Comparison of ENCODE assay signal across 8 cellular contexts in the genomic region with DNA sequence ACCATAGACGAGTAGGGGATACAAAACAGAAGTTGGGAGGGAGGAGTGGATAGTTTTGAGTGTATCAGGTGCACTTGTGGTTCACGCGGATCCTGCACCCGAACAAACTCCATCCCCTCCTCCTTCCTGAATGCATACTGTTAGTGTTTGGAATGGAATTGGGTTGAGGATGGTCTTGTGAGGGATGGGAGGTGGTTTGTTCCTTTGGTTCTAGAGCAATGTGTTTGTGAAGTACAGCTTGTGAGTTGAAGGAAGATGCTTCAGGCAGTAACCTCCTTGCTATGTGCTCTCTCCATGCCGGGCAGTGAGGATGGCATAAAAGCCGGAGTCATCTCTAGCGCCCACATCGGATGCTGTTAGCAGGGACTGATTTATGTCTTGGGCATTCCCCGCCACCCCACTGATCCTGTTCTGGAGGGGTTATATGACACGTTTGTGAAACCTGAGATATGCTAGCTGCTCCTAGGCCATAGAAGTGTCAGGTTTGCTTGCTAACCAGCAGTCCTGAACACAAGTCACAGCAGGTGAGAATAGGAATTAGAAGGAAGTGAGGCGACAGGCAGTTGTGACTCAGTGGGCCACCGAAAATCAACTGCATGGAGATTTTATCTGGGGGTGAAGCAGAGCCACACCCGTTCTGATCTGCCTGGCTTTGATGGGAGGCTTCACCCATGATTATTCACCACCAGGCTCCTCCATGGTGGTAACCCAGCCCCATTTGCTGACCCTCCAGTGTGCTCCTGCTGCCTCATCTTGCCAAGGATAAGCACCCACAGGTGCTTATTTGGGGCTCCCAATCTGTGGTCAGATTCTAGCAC. TPM values are rescaled to one million over a fixed set of nuclear protein-coding genes. Genes with fewer than 3 reads are reported as not detected.
A peak's percentile ranks its signal among the peaks of the same experiment; 100 is the strongest.
DNase-seq lines count a peak whose midpoint lies in the region; ATAC-seq and TF ChIP-seq lines count a peak whose summit lies in the region.

No MANE protein-coding gene starts in this region.

- H3K27me3 ChIP-seq in ectodermal cell (ENCODE audit: control insufficient read depth, insufficient read depth, low read length, poor library complexity, severe bottlenecking) = peaks cover 10% of the 10 kb centered on the region
- H3K27me3 ChIP-seq in thyroid gland = no peaks in the 10 kb centered on the region

- TF ChIP-seq CTCF in natural killer cell (IDR thresholded peaks at IDR 0.05) = no peak
- no peak for TF ChIP-seq CTCF in thyroid gland (IDR thresholded peaks at IDR 0.05)

- H3K27ac ChIP-seq in ectodermal cell (ENCODE audit: insufficient read depth, low read depth, low read length, poor library complexity, severe bottlenecking) (peak overlapping the region; percentile 20), thyroid gland (peak overlapping the region; percentile 49 to 74 (median 63))

- no peaks in the 10 kb centered on the region for H3K9me3 ChIP-seq in ectodermal cell (ENCODE audit: control insufficient read depth, low read length)
- H3K9me3 ChIP-seq in thyroid gland = no peaks in the 10 kb centered on the region

- H3K4me1 ChIP-seq in ectodermal cell (ENCODE audit: control insufficient read depth, insufficient read depth, low read length) (peaks cover 23% of the 10 kb centered on the region), thyroid gland (peaks cover 61 to 66% of the 10 kb centered on the region in 2 donors)

- peak overlapping the region; percentile 98 for H3K4me3 Mint-ChIP-seq in natural killer cell

- ATAC-seq in natural killer cell = peak; percentile 42 to 52 (median 49)

- 17 to 23% methylated on average over 11 to 13 of the region's 13 CpGs for WGBS in ectodermal cell, 2 experiments
- 31 to 43% methylated on average over 13 of the region's 13 CpGs for WGBS in thyroid gland, 2 donors

- DNase-seq in COR-L47 (lab: John Stamatoyannopoulos, UW) (peak; percentile 28), Kasumi-1 (lab: John Stamatoyannopoulos, UW) (peak; percentile 22 to 35), natural killer cell (peak; percentile 57), thyroid gland (peak in 1 of 2 donors; percentile 20), NCI-H2196 treated with DMSO at 0.1 percent for 48 hours (lab: John Stamatoyannopoulos, UW; ENCODE audit: unreplicated experiment) (no peak), occipital lobe (lab: John Stamatoyannopoulos, UW) (no peak)
- DNase-seq in activated CD4-positive, alpha-beta T cell treated with anti-CD3 and anti-CD28 coated beads for 24 hours (ENCODE audit: low read depth in 2 of 2) = peak; percentile 49 to 51

- TF ChIP-seq POLR2A in thyroid gland (IDR thresholded peaks at IDR 0.05) = no peak

- H3K27me3 Mint-ChIP-seq in natural killer cell (ENCODE audit: low read depth in 2 of 2) = no peaks in the 10 kb centered on the region

- H3K9me3 Mint-ChIP-seq in natural killer cell = no peaks in the 10 kb centered on the region

- H3K36me3 Mint-ChIP-seq in natural killer cell = no peaks in the 10 kb centered on the region

- H3K36me3 ChIP-seq in ectodermal cell (ENCODE audit: control insufficient read depth, insufficient read depth, low read length) (no peaks in the 10 kb centered on the region), thyroid gland (no peaks in the 10 kb centered on the region)

- H3K27ac Mint-ChIP-seq in natural killer cell = peak overlapping the region; percentile 93 to 94

- H3K4me1 Mint-ChIP-seq in natural killer cell = peaks cover 66 to 75% of the 10 kb centered on the region in 2 donors

- H3K4me3 ChIP-seq in ectodermal cell (ENCODE audit: insufficient read depth, low read depth, low read length) (peak overlapping the region; percentile 75), thyroid gland (replicated peaks in 1 of 3) (peak overlapping the region; percentile 3 to 69 (median 26))

- intact Hi-C loops in natural killer cell (cut with micrococcal nuclease) = loop anchor here (1.0 to 5.0 kb wide), 3 partner anchors 34 to 82 kb away; no protein-coding TSS in a partner anchor
- intact Hi-C loops in thyroid gland (cut with DNase I) = loop anchor here (5.0 kb wide), 1 partner anchor 35 kb away; no protein-coding TSS in a partner anchor

RNA-seq across cellular contexts. Expression of gene BCR, which starts 2.2 kb away (rescaled TPM):
- polyA plus RNA-seq in ectodermal cell (2013, experiment 1 of 4) = 76.7 TPM
- polyA plus RNA-seq in ectodermal cell (2013, experiment 2 of 4) = 71.1 TPM
- polyA plus RNA-seq in ectodermal cell (2013, experiment 3 of 4) = 48.2 TPM
- polyA plus RNA-seq in ectodermal cell (2013, experiment 4 of 4) = 48.1 TPM
- total RNA-seq in natural killer cell (100 to 1,000 TPM; 166 to 186 (median 167) TPM), thyroid gland (100 to 1,000 TPM in 1 of 4 donors, 10 to 100 TPM in 3; 80.1 to 127 (median 87.7) TPM), occipital lobe (53.2 TPM)

RNA-seq across cellular contexts. Expression of gene RAB36, which starts 37.2 kb away (rescaled TPM):
- polyA plus RNA-seq in ectodermal cell (2013, experiment 1 of 4) = 6.2 TPM
- polyA plus RNA-seq in ectodermal cell (2013, experiment 2 of 4) = 7.1 TPM
- polyA plus RNA-seq in ectodermal cell (2013, experiment 3 of 4) = 6.5 TPM
- 5.6 TPM for polyA plus RNA-seq in ectodermal cell (2013, experiment 4 of 4)
- total RNA-seq in natural killer cell (1 to 10 TPM; 1.7 to 2.9 (median 2.6) TPM), thyroid gland (10 to 100 TPM; 10.9 to 33.4 (median 27.8) TPM), occipital lobe (5.9 TPM)

RNA-seq across cellular contexts. Expression of gene RSPH14, which starts 40.7 kb away (rescaled TPM):
- 1.5 TPM for polyA plus RNA-seq in ectodermal cell (2013, experiment 1 of 4)
- 2.0 TPM for polyA plus RNA-seq in ectodermal cell (2013, experiment 2 of 4)
- polyA plus RNA-seq in ectodermal cell (2013, experiment 3 of 4) = 1.7 TPM
- 1.1 TPM for polyA plus RNA-seq in ectodermal cell (2013, experiment 4 of 4)
- total RNA-seq in natural killer cell (1 to 10 TPM; 1.4 to 4.9 (median 1.4) TPM), thyroid gland (1 to 10 TPM in 2 of 4 donors, not detected in 2; 1.1 to 3.0 TPM), occipital lobe (1.9 TPM)

Comparison
In these comparisons a context has a peak if more than half of its experiments do, and no peak if none do; other contexts are left out.
1. DNase-seq: peak in COR-L47 (single experiment), Kasumi-1 (2 of 2), activated CD4-positive, alpha-beta T cell treated with anti-CD3 and anti-CD28 coated beads for 24 hours (2 of 2) and natural killer cell (single experiment); none in NCI-H2196 treated with DMSO at 0.1 percent for 48 hours (single experiment) and occipital lobe (single experiment).